Comparison of ENCODE assay signal across 9 cellular contexts in the genomic region with DNA sequence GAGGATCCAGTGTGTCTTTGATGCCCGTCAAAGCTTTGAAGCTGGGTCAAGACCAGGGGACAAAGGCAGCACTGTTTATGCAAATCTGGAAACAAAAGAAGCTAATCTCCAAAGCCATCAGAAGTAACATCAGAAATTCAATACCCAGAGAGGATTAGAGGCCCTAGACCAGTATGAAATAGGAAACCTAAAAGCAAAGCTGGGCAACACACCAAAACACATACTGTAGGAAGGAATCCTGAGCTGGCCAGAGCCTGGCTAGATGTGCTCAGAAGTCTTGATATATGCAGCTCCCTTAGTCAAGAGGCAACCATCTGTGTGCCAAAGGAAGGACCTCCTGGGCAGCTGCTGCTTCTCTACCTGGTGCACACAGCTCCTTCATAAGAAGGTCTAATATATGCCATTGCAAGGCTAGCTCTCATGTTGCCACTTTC. TPM values are rescaled to one million over a fixed set of nuclear protein-coding genes. Genes with fewer than 3 reads are reported as not detected.
A peak's percentile ranks its signal among the peaks of the same experiment; 100 is the strongest.
DNase-seq lines count a peak whose midpoint lies in the region; ATAC-seq and TF ChIP-seq lines count a peak whose summit lies in the region.
"Had no signal": no experiment of that assay in that cellular context is flagged by ENCODE, and none has a peak within 500 bp of the region (broad histone marks: within the 10 kb centered on the region; RNA-seq: fewer than 3 reads in every experiment).

No MANE protein-coding gene starts in this region.

- H3K9me3 Mint-ChIP-seq in natural killer cell treated with Interleukin-12 subunit alpha and Interleukin-12 subunit beta and Interleukin-15 and Interleukin-18, amount 100 ng/mL, for 72 hours: no peaks in the 10 kb centered on the region
- H3K9me3 Mint-ChIP-seq: IgD-negative memory B cell had no signal

- intact Hi-C loops in left colon (cut with DNase I, micrococcal nuclease): no loop called here

- DNase-seq in GM03348 (ENCODE audit: low spot score) (peak; percentile 77), NCI-H2196 treated with DMSO at 0.1 percent for 48 hours (lab: John Stamatoyannopoulos, UW; ENCODE audit: unreplicated experiment) (peak; percentile 82), choroid plexus epithelial cell (ENCODE audit: low read depth) (peak; percentile 90), putamen (ENCODE audit: low spot score) (peak; percentile 70), mesenteric fat pad (ENCODE audit: low spot score) (no peak), KG1 (lab: John Stamatoyannopoulos, UW) (no peak), left colon (no peak)
- DNase-seq in natural killer cell treated with Interleukin-12 subunit alpha and Interleukin-12 subunit beta and Interleukin-15 and Interleukin-18, amount 100 ng/mL, for 72 hours (ENCODE audit: low spot score): no peak

- no peak for TF ChIP-seq CTCF in choroid plexus epithelial cell (conservative IDR thresholded peaks at IDR 0.05; ENCODE audit: low read depth, low read length)

- H3K36me3 Mint-ChIP-seq in natural killer cell treated with Interleukin-12 subunit alpha and Interleukin-12 subunit beta and Interleukin-15 and Interleukin-18, amount 100 ng/mL, for 72 hours: no peaks in the 10 kb centered on the region
- H3K36me3 Mint-ChIP-seq: IgD-negative memory B cell had no signal

- H3K4me3 ChIP-seq in choroid plexus epithelial cell (ENCODE audit: low read depth, low read length): no peak overlapping the region

- H3K4me1 Mint-ChIP-seq in natural killer cell treated with Interleukin-12 subunit alpha and Interleukin-12 subunit beta and Interleukin-15 and Interleukin-18, amount 100 ng/mL, for 72 hours (ENCODE audit: low read depth in 2 of 2): peaks cover 5% of the 10 kb centered on the region in 2 donors
- H3K4me1 Mint-ChIP-seq: IgD-negative memory B cell had no signal

- H3K4me3 Mint-ChIP-seq in natural killer cell treated with Interleukin-12 subunit alpha and Interleukin-12 subunit beta and Interleukin-15 and Interleukin-18, amount 100 ng/mL, for 72 hours: no peak overlapping the region
- H3K4me3 Mint-ChIP-seq: IgD-negative memory B cell had no signal

- peaks cover 0 to 2% of the 10 kb centered on the region in 2 donors for H3K27me3 Mint-ChIP-seq in natural killer cell treated with Interleukin-12 subunit alpha and Interleukin-12 subunit beta and Interleukin-15 and Interleukin-18, amount 100 ng/mL, for 72 hours

- no peak overlapping the region for H3K27ac Mint-ChIP-seq in natural killer cell treated with Interleukin-12 subunit alpha and Interleukin-12 subunit beta and Interleukin-15 and Interleukin-18, amount 100 ng/mL, for 72 hours
- H3K27ac Mint-ChIP-seq: IgD-negative memory B cell had no signal

- ATAC-seq in natural killer cell treated with Interleukin-12 subunit alpha and Interleukin-12 subunit beta and Interleukin-15 and Interleukin-18, amount 100 ng/mL, for 72 hours: no peak
- no peak for ATAC-seq in left colon

RNA-seq across cellular contexts. Expression of gene COLGALT2, which starts 12.3 kb away (rescaled TPM):
- total RNA-seq in mesenteric fat pad: 0.87 TPM
- 1 to 10 TPM; 3.1 to 4.9 TPM for total RNA-seq in natural killer cell treated with Interleukin-12 subunit alpha and Interleukin-12 subunit beta and Interleukin-15 and Interleukin-18, amount 100 ng/mL, for 72 hours
- under 1 TPM; 0.12 to 0.64 TPM for total RNA-seq in left colon

RNA-seq across cellular contexts. Expression of gene TSEN15, which starts 26.3 kb away (rescaled TPM):
- total RNA-seq in mesenteric fat pad: 25.8 TPM
- total RNA-seq in natural killer cell treated with Interleukin-12 subunit alpha and Interleukin-12 subunit beta and Interleukin-15 and Interleukin-18, amount 100 ng/mL, for 72 hours: 10 to 100 TPM; 40.2 to 42.6 TPM
- 10 to 100 TPM in 1 of 2 donors, 1 to 10 TPM in 1; 9.5 to 11.1 TPM for total RNA-seq in left colon

Comparison
In these comparisons a context has a peak if more than half of its experiments do, and no peak if none do; other contexts are left out.
1. DNase-seq: peak in GM03348 (single experiment), NCI-H2196 treated with DMSO at 0.1 percent for 48 hours (single experiment), choroid plexus epithelial cell (single experiment) and putamen (single experiment); none in mesenteric fat pad (single experiment), KG1 (single experiment), natural killer cell treated with Interleukin-12 subunit alpha and Interleukin-12 subunit beta and Interleukin-15 and Interleukin-18, amount 100 ng/mL, for 72 hours (single experiment) and left colon (0 of 2).